8 cellular contexts compared by ENCODE assay signal in genomic region chr2:218395456-218395825, GRCh38. TPM values are rescaled to one million over a fixed set of nuclear protein-coding genes. Genes with fewer than 3 reads are reported as not detected.
DNase-seq lines count a peak whose midpoint lies in the region; ATAC-seq and TF ChIP-seq lines count a peak whose summit lies in the region.

No MANE protein-coding gene starts in this region.

- H3K36me3 Mint-ChIP-seq in T-helper 1 cell treated with Interleukin-12 subunit alpha and Interleukin-12 subunit beta and Interleukin-4 antibody, amounts not matched to agents 30 μg/mL and 1 μg/mL, for 36 hours (ENCODE audit: low read depth): peaks cover 1% of the 10 kb centered on the region

- H3K4me3 Mint-ChIP-seq in T-helper 1 cell treated with Interleukin-12 subunit alpha and Interleukin-12 subunit beta and Interleukin-4 antibody, amounts not matched to agents 30 μg/mL and 1 μg/mL, for 36 hours: peak overlapping the region; percentile 81

- H3K27ac ChIP-seq in temporal lobe (ENCODE audit: low read depth, low read length): peak overlapping the region; percentile 78

- H3K36me3 ChIP-seq in adipocyte (ENCODE audit: control insufficient read depth, insufficient read depth, low read length, severe bottlenecking) (no peaks in the 10 kb centered on the region), kidney epithelial cell (ENCODE audit: control insufficient read depth, insufficient read depth, low read length) (no peaks in the 10 kb centered on the region)

- peak overlapping the region; percentile 83 for H3K27ac Mint-ChIP-seq in T-helper 1 cell treated with Interleukin-12 subunit alpha and Interleukin-12 subunit beta and Interleukin-4 antibody, amounts not matched to agents 30 μg/mL and 1 μg/mL, for 36 hours

- H3K27me3 ChIP-seq in adipocyte (replicated peaks; ENCODE audit: control insufficient read depth, insufficient read depth, low read length) (no peaks in the 10 kb centered on the region), kidney epithelial cell (ENCODE audit: control insufficient read depth, insufficient read depth, low read length) (peaks cover 3% of the 10 kb centered on the region)

- DNase-seq in T-helper 1 cell: no peak
- no peak for DNase-seq in adipocyte (ENCODE audit: low read depth)
- no peak for DNase-seq in kidney epithelial cell (ENCODE audit: low read depth)

- no peaks in the 10 kb centered on the region for H3K9me3 Mint-ChIP-seq in T-helper 1 cell treated with Interleukin-12 subunit alpha and Interleukin-12 subunit beta and Interleukin-4 antibody, amounts not matched to agents 30 μg/mL and 1 μg/mL, for 36 hours

- peaks cover 15% of the 10 kb centered on the region for H3K4me1 ChIP-seq in adipocyte (ENCODE audit: control insufficient read depth, insufficient read depth, low read length)

- H3K27me3 Mint-ChIP-seq in T-helper 1 cell treated with Interleukin-12 subunit alpha and Interleukin-12 subunit beta and Interleukin-4 antibody, amounts not matched to agents 30 μg/mL and 1 μg/mL, for 36 hours (ENCODE audit: low read depth): peaks cover 6% of the 10 kb centered on the region

- H3K9ac ChIP-seq in adipocyte (ENCODE audit: low read length): peak overlapping the region; percentile 96

- peaks cover 27% of the 10 kb centered on the region for H3K4me1 Mint-ChIP-seq in T-helper 1 cell treated with Interleukin-12 subunit alpha and Interleukin-12 subunit beta and Interleukin-4 antibody, amounts not matched to agents 30 μg/mL and 1 μg/mL, for 36 hours (ENCODE audit: low read depth)

- ATAC-seq in GM18907 (IDR thresholded peaks at IDR 0.05; ENCODE audit: unreplicated experiment) (no peak), GM21737 (IDR thresholded peaks at IDR 0.05; ENCODE audit: unreplicated experiment) (no peak), HG02885 (IDR thresholded peaks at IDR 0.05; ENCODE audit: poor library complexity, unreplicated experiment) (no peak)

- TF ChIP-seq CTCF in kidney epithelial cell (IDR thresholded peaks at IDR 0.05; ENCODE audit: insufficient read depth, low read length, poor library complexity, severe bottlenecking): no peak

- H3K4me3 ChIP-seq in adipocyte (ENCODE audit: low read length) (peak overlapping the region; percentile 89), kidney epithelial cell (ENCODE audit: low read depth, low read length) (peak overlapping the region; percentile 62)

- H3K9me3 ChIP-seq in adipocyte (ENCODE audit: control insufficient read depth, low read length): no peaks in the 10 kb centered on the region

RNA-seq across cellular contexts. Expression of gene CTDSP1, which starts 4.2 kb away (rescaled TPM):
- total RNA-seq in kidney epithelial cell (37.8 and 53.6 TPM in 2 replicates), temporal lobe (8.6 TPM)

RNA-seq across cellular contexts. Expression of gene SLC11A1, which starts 13.4 kb away (rescaled TPM):
- total RNA-seq in kidney epithelial cell: 0.21 TPM in 1 of 2 replicates, not detected in the other
- 2.0 TPM for total RNA-seq in temporal lobe

RNA-seq across cellular contexts. Expression of gene VIL1, which starts 23.5 kb away (rescaled TPM):
- total RNA-seq in kidney epithelial cell: not detected in 2 replicates
- total RNA-seq in temporal lobe: not detected

RNA-seq across cellular contexts. Expression of gene CATIP, which starts 38.8 kb away (rescaled TPM):
- total RNA-seq in kidney epithelial cell: not detected in 2 replicates
- under 0.01 TPM for total RNA-seq in temporal lobe
